27 cellular contexts compared by ENCODE assay signal in the genomic region with DNA sequence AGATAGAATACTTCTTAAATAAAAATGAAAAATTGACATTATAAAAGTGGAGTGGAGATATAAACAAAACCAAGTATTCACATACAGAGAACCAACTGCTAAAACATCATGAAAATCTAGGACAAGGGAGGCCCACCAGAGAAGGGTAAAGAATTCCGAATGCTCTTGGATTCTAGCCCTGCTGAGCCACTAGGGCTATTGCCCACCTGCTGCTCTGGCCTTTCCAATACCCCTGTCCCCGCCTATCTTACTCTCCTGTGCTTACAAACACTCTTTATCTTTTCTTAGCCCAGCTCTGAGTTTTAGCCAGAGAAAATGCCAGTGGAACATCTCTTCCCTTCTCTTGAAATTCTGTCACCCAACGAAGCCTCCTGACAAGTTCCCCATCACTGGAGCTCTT.
"Had no signal": no experiment of that assay in that cellular context is flagged by ENCODE, and none has a peak within 500 bp of the region (broad histone marks: within the 10 kb centered on the region; RNA-seq: fewer than 3 reads in every experiment).

No MANE protein-coding gene starts in this region.

- H3K27ac ChIP-seq: coronary artery, prostate gland, right atrium auricular region, suprapubic skin, transverse colon, upper lobe of right lung had no signal

- H3K27ac Mint-ChIP-seq: memory B cell; naive thymus-derived CD4-positive, alpha-beta T cell; nephron; stimulated activated naive CD8-positive, alpha-beta T cell treated with anti-CD3 and anti-CD28 coated beads, Interleukin-15, amount 100 ng/mL, for 72 hours had no signal

- H3K9me3 ChIP-seq: esophagus squamous epithelium, prostate gland, right atrium auricular region, suprapubic skin, transverse colon, upper lobe of right lung, uterus had no signal

- H3K27me3 ChIP-seq: esophagus squamous epithelium, right atrium auricular region, suprapubic skin, transverse colon, upper lobe of right lung, uterus had no signal

- H3K4me3 Mint-ChIP-seq: memory B cell; naive thymus-derived CD4-positive, alpha-beta T cell; nephron; stimulated activated naive CD8-positive, alpha-beta T cell treated with anti-CD3 and anti-CD28 coated beads, Interleukin-15, amount 100 ng/mL, for 72 hours had no signal

- H3K4me1 ChIP-seq: prostate gland, right atrium auricular region, suprapubic skin, upper lobe of right lung, uterus had no signal

- H3K36me3 ChIP-seq: esophagus squamous epithelium, prostate gland, right atrium auricular region, suprapubic skin, transverse colon, upper lobe of right lung, uterus had no signal

- H3K4me3 ChIP-seq: coronary artery, esophagus squamous epithelium, lung, prostate gland, right atrium auricular region, smooth muscle cell, suprapubic skin, transverse colon, upper lobe of right lung, uterus had no signal

- H3K36me3 Mint-ChIP-seq: naive thymus-derived CD4-positive, alpha-beta T cell had no signal

- DNase-seq: dermis blood vessel endothelial cell; effector memory CD4-positive, alpha-beta T cell; erythroblast; esophagus squamous epithelium; foreskin melanocyte; midbrain; naive thymus-derived CD4-positive, alpha-beta T cell; nucleus accumbens; stimulated activated CD4-positive, alpha-beta T cell treated with anti-CD3 and anti-CD28 coated beads, Interleukin-12 subunit alpha, Interleukin-12 subunit beta, amount 100 ng/mL, for 4 hours; stimulated activated CD4-positive, alpha-beta T cell treated with anti-CD3 and anti-CD28 coated beads, Interleukin-1b, Interleukin-23, amount 100 ng/mL, for 48 hours; stimulated activated CD4-positive, alpha-beta T cell treated with anti-CD3 and anti-CD28 coated beads, Interleukin-4, amount 100 ng/mL, for 1 hour; stimulated activated CD8-positive, alpha-beta memory T cell treated with anti-CD3 and anti-CD28 coated beads, Interleukin-4, amount 100 ng/mL, for 48 hours; stimulated activated naive CD4-positive, alpha-beta T cell; stimulated activated naive CD8-positive, alpha-beta T cell treated with anti-CD3 and anti-CD28 coated beads, Interleukin-15, amount 100 ng/mL, for 72 hours; transverse colon; upper lobe of right lung; uterus had no signal

- H3K4me2 ChIP-seq: smooth muscle cell had no signal

- ATAC-seq: left lobe of liver; naive thymus-derived CD4-positive, alpha-beta T cell; sciatic nerve; stimulated activated naive CD8-positive, alpha-beta T cell treated with anti-CD3 and anti-CD28 coated beads, Interleukin-15, amount 100 ng/mL, for 72 hours; upper lobe of right lung had no signal

- H3K27me3 Mint-ChIP-seq: memory B cell; naive thymus-derived CD4-positive, alpha-beta T cell; stimulated activated naive CD8-positive, alpha-beta T cell treated with anti-CD3 and anti-CD28 coated beads, Interleukin-15, amount 100 ng/mL, for 72 hours had no signal

- H3K9me3 Mint-ChIP-seq: nephron had no signal
